13 cellular contexts compared by ENCODE assay signal in genomic region chr4:53019485-53020382, GRCh38.
A peak's percentile ranks its signal among the peaks of the same experiment; 100 is the strongest.
DNase-seq lines count a peak whose midpoint lies in the region; ATAC-seq and TF ChIP-seq lines count a peak whose summit lies in the region.
"Had no signal": no experiment of that assay in that cellular context is flagged by ENCODE, and none has a peak within 500 bp of the region (broad histone marks: within the 10 kb centered on the region; RNA-seq: fewer than 3 reads in every experiment).

No MANE protein-coding gene starts in this region.

- H3K4me3 ChIP-seq in Panc1 (ENCODE audit: low read depth in 2 of 2, low read length in 2 of 2) = no peak overlapping the region
- H3K4me3 ChIP-seq in epithelial cell of esophagus (ENCODE audit: low read length) = no peak overlapping the region
- no peak overlapping the region for H3K4me3 ChIP-seq in testis
- H3K4me3 ChIP-seq: prostate gland had no signal

- no peak overlapping the region for H3K4me3 Mint-ChIP-seq in nephron
- H3K4me3 Mint-ChIP-seq: CD4-positive, CD25-positive, alpha-beta regulatory T cell had no signal

- H3K27me3 ChIP-seq in Panc1 (ENCODE audit: control insufficient read depth, insufficient read depth, low read length) = no peaks in the 10 kb centered on the region
- H3K27me3 ChIP-seq in testis = no peaks in the 10 kb centered on the region

- no peaks in the 10 kb centered on the region for H3K9me3 ChIP-seq in Panc1 (ENCODE audit: control insufficient read depth, insufficient read depth, low read depth, low read length)
- no peaks in the 10 kb centered on the region for H3K9me3 ChIP-seq in testis
- H3K9me3 ChIP-seq: prostate gland had no signal

- POLR2A ChIA-PET in Panc1 (lab: Charles Lee) = no interaction called here

- H3K36me3 Mint-ChIP-seq in nephron (ENCODE audit: low read depth) = no peaks in the 10 kb centered on the region

- TF ChIP-seq CTCF in Panc1 (IDR thresholded peaks at IDR 0.05) (no peak), epithelial cell of esophagus (IDR thresholded peaks at IDR 0.05; ENCODE audit: insufficient read depth, low read depth, low read length, missing control alignments) (no peak), nephron (IDR thresholded peaks at IDR 0.05; ENCODE audit: unreplicated experiment in 3 of 3) (no peak), testis (IDR thresholded peaks at IDR 0.05) (no peak)

- peaks cover 68% of the 10 kb centered on the region for H3K4me1 Mint-ChIP-seq in nephron

- DNase-seq in Caki2 (ENCODE audit: low read depth) (peak; percentile 55), Panc1 (ENCODE audit: low read depth, low spot score) (no peak), epithelial cell of esophagus (ENCODE audit: low read depth) (peak; percentile 27), NCI-H1436 (lab: John Stamatoyannopoulos, UW) (no peak), NCI-H510A treated with DMSO at 0.1 percent for 48 hours (lab: John Stamatoyannopoulos, UW) (no peak), testis (no peak)
- DNase-seq: activated gamma-delta T cell treated with Interleukin-2 at 50 U/mL for 16 hours; CD4-positive, CD25-positive, alpha-beta regulatory T cell; effector CD4-positive, alpha-beta T cell had no signal

- H3K36me3 ChIP-seq in Panc1 (ENCODE audit: control insufficient read depth, insufficient read depth, low read length) = no peaks in the 10 kb centered on the region
- no peaks in the 10 kb centered on the region for H3K36me3 ChIP-seq in testis (ENCODE audit: low read depth, missing control alignments)
- H3K36me3 ChIP-seq: prostate gland had no signal

- H3K27me3 Mint-ChIP-seq in nephron (ENCODE audit: low read depth) = no peaks in the 10 kb centered on the region
- H3K27me3 Mint-ChIP-seq: CD4-positive, CD25-positive, alpha-beta regulatory T cell had no signal

- peak overlapping the region; percentile 71 to 89 (median 86) for H3K27ac Mint-ChIP-seq in nephron

- H3K27ac ChIP-seq in Panc1 (ENCODE audit: low read length) (no peak overlapping the region), testis (no peak overlapping the region)
- H3K27ac ChIP-seq: prostate gland had no signal

- in situ Hi-C loops in Caki2 (cut with HindIII; ENCODE audit: low pct_unique_long_range_greater_than_20kb, low sequenced_read_pairs) (no loop called here), Panc1 (cut with HindIII; ENCODE audit: low pct_unique_long_range_greater_than_20kb, low sequenced_read_pairs) (no loop called here)

- WGBS in testis, 2 donors = 39 to 40% methylated on average over 6 of the region's 6 CpGs

- no TSS peak for BruUV-seq in Panc1 (replicated peaks; lab: Mats Ljungman, UMichigan)

- H3K9me3 Mint-ChIP-seq in nephron = no peaks in the 10 kb centered on the region

- intact Hi-C loops in Panc1 (cut with micrococcal nuclease; ENCODE audit: unreplicated experiment) (loop anchor here (10.0 kb wide), 5 partner anchors 55 to 1215 kb away; partner anchors contain the start of gene SCFD2), testis (cut with DNase I; ENCODE audit: low total_unique reads) (no loop called here)

- ATAC-seq in Panc1 (peak; percentile 56; the same call in 1 of the 2 replicates), HG03378 (IDR thresholded peaks at IDR 0.05; ENCODE audit: unreplicated experiment) (no peak)
- ATAC-seq: activated CD4-positive, CD25-positive, alpha-beta regulatory T cell treated with anti-CD3 and anti-CD28 coated beads, Interleukin-2, amount 50 U/mL, for 24 hours had no signal

- TF ChIP-seq POLR2A in testis (IDR thresholded peaks at IDR 0.05) = no peak

- CTCF ChIA-PET in Panc1 (lab: Charles Lee) = no interaction called here

- 0 out of 2 replicates have a peak, but pooled peaks cover 4% of the 10 kb centered on the region for H3K4me1 ChIP-seq in Panc1 (ENCODE audit: control insufficient read depth, insufficient read depth, low read length)
- H3K4me1 ChIP-seq in testis = peaks cover 31% of the 10 kb centered on the region
- H3K4me1 ChIP-seq: prostate gland had no signal

Comparison
In these comparisons a context has a peak if more than half of its experiments do, and no peak if none do; other contexts are left out.
1. DNase-seq: peak in Caki2 (single experiment) and epithelial cell of esophagus (single experiment); none in Panc1 (single experiment), NCI-H1436 (single experiment), NCI-H510A treated with DMSO at 0.1 percent for 48 hours (single experiment) and testis (single experiment).